14 cellular contexts compared by ENCODE assay signal in the genomic region with DNA sequence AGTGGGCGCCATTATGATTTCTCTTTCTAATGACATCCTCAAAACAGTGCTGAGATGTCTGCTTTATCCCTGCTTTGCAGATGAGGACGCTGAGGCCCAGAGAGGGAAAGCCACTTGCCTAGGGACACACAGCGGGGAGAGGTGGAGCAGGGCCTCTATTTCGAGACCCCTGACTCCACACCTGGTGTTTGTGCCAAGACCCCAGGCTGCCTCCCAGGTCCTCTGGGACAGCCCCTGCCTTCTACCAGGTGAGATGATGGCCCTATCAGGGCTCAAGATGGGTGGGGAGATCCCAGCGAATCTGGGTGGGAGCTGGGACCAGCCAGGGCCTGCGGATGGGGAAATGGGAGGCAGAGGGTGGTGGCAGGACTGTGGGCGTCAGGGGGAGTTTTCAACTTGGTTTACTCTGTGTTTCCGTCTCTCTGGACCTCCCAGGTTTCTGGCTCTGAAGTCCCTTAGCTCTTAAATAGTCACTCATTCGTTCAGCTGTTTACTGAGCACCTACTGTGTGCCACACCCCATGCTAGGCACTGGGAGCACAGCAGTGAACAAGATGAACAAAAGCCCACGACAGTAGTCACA. TPM values are rescaled to one million over a fixed set of nuclear protein-coding genes. Genes with fewer than 3 reads are reported as not detected.
A peak's percentile ranks its signal among the peaks of the same experiment; 100 is the strongest.
DNase-seq lines count a peak whose midpoint lies in the region; ATAC-seq, FAIRE-seq and TF ChIP-seq lines count a peak whose summit lies in the region.
"Had no signal": no experiment of that assay in that cellular context is flagged by ENCODE, and none has a peak within 500 bp of the region (broad histone marks: within the 10 kb centered on the region; RNA-seq: fewer than 3 reads in every experiment).

No MANE protein-coding gene starts in this region.

- no peak for TF ChIP-seq POLR2A in GM12891 (IDR thresholded peaks at IDR 0.05; ENCODE audit: low read depth, low read length)

- intact Hi-C loops in CD14-positive monocyte (cut with micrococcal nuclease) (loop anchor here (5.0 to 10.0 kb wide), 4 partner anchors 35 to 180 kb away; partner anchors contain the start of gene SRC (in 1 of the 2)), ascending aorta (cut with DNase I) (loop anchor here (2.0 to 10.0 kb wide), 3 partner anchors 34 to 188 kb away; no protein-coding TSS in a partner anchor)

- DNase-seq in CD14-positive monocyte (ENCODE audit: low spot score) = no peak
- no peak for DNase-seq in GM12891 (ENCODE audit: insufficient read length, low spot score)
- DNase-seq in ascending aorta (ENCODE audit: low spot score in 2 of 2) = peak in 1 of 2 donors; percentile 59
- DNase-seq in natural killer cell treated with Interleukin-12 subunit alpha and Interleukin-12 subunit beta and Interleukin-15 and Interleukin-18, amount 100 ng/mL, for 72 hours (ENCODE audit: low spot score) = peak; percentile 35
- DNase-seq in HUDEP-2 (lab: John Stamatoyannopoulos, UW; ENCODE audit: unreplicated experiment in 76 of 76) = no peak
- no peak for DNase-seq in caudate nucleus (lab: John Stamatoyannopoulos, UW)
- DNase-seq: head of caudate nucleus; NCI-H1417; NCI-H69; stimulated activated CD4-positive, alpha-beta T cell treated with anti-CD3 and anti-CD28 coated beads, Interleukin-1b, Interleukin-23, amount 100 ng/mL, for 48 hours had no signal

- no peak for TF ChIP-seq CTCF in CD14-positive monocyte (IDR thresholded peaks at IDR 0.05)
- no peak for TF ChIP-seq CTCF in ascending aorta (IDR thresholded peaks at IDR 0.05)

- ATAC-seq in natural killer cell treated with Interleukin-12 subunit alpha and Interleukin-12 subunit beta and Interleukin-15 and Interleukin-18, amount 100 ng/mL, for 72 hours = no peak
- no peak for ATAC-seq in HG03354 (IDR thresholded peaks at IDR 0.05; ENCODE audit: poor library complexity, severe bottlenecking, unreplicated experiment)
- ATAC-seq: GM23338 had no signal

- no peak overlapping the region for H3K4me3 ChIP-seq in ascending aorta
- H3K4me3 ChIP-seq: GM23338, SJSA1 had no signal

- H3K9me3 ChIP-seq in ascending aorta = no peaks in the 10 kb centered on the region
- H3K9me3 ChIP-seq: SJSA1 had no signal

- H3K4me3 Mint-ChIP-seq in CD14-positive monocyte = peak overlapping the region; percentile 38 to 50
- H3K4me3 Mint-ChIP-seq in natural killer cell treated with Interleukin-12 subunit alpha and Interleukin-12 subunit beta and Interleukin-15 and Interleukin-18, amount 100 ng/mL, for 72 hours = peak overlapping the region; percentile 62

- peaks cover 3 to 15% of the 10 kb centered on the region in 2 donors for H3K4me1 ChIP-seq in ascending aorta
- H3K4me1 ChIP-seq: parathyroid adenoma had no signal

- H3K27ac ChIP-seq in ascending aorta = peak overlapping the region; percentile 26 to 36
- no peak overlapping the region for H3K27ac ChIP-seq in caudate nucleus (ENCODE audit: low read depth, low read length)
- H3K27ac ChIP-seq: parathyroid adenoma, SJSA1 had no signal

- peak; percentile 31 for FAIRE-seq in GM12891 (lab: Jason Lieb, UNC)

- peaks cover 41 to 50% of the 10 kb centered on the region in 2 donors for H3K36me3 Mint-ChIP-seq in CD14-positive monocyte
- H3K36me3 Mint-ChIP-seq in natural killer cell treated with Interleukin-12 subunit alpha and Interleukin-12 subunit beta and Interleukin-15 and Interleukin-18, amount 100 ng/mL, for 72 hours = no peaks in the 10 kb centered on the region

- H3K9me3 Mint-ChIP-seq in CD14-positive monocyte = no peaks in the 10 kb centered on the region
- H3K9me3 Mint-ChIP-seq in natural killer cell treated with Interleukin-12 subunit alpha and Interleukin-12 subunit beta and Interleukin-15 and Interleukin-18, amount 100 ng/mL, for 72 hours = no peaks in the 10 kb centered on the region
- H3K9me3 Mint-ChIP-seq: GM23338 had no signal

- peaks cover 6 to 18% (median 14%) of the 10 kb centered on the region in 3 donors for H3K27me3 Mint-ChIP-seq in CD14-positive monocyte (ENCODE audit: low read depth in 3 of 3)
- H3K27me3 Mint-ChIP-seq in natural killer cell treated with Interleukin-12 subunit alpha and Interleukin-12 subunit beta and Interleukin-15 and Interleukin-18, amount 100 ng/mL, for 72 hours = peaks cover 0 to 3% of the 10 kb centered on the region in 2 donors

- H3K27ac Mint-ChIP-seq in CD14-positive monocyte = peak overlapping the region; percentile 54 to 89 (median 75)
- H3K27ac Mint-ChIP-seq in natural killer cell treated with Interleukin-12 subunit alpha and Interleukin-12 subunit beta and Interleukin-15 and Interleukin-18, amount 100 ng/mL, for 72 hours = no peak overlapping the region
- H3K27ac Mint-ChIP-seq: GM23338 had no signal

- peaks cover 58% of the 10 kb centered on the region for H3K4me1 Mint-ChIP-seq in CD14-positive monocyte
- H3K4me1 Mint-ChIP-seq in natural killer cell treated with Interleukin-12 subunit alpha and Interleukin-12 subunit beta and Interleukin-15 and Interleukin-18, amount 100 ng/mL, for 72 hours (ENCODE audit: low read depth in 2 of 2) = peaks cover 6 to 8% of the 10 kb centered on the region in 2 donors

- no peaks in the 10 kb centered on the region for H3K27me3 ChIP-seq in ascending aorta
- H3K27me3 ChIP-seq: SJSA1 had no signal

- peaks cover 19 to 26% of the 10 kb centered on the region in 2 donors for H3K36me3 ChIP-seq in ascending aorta

TF ChIP-seq in GM12891, 5 proteins besides CTCF, POLR2A, EP300 and RAD21:
- no peak for TF ChIP-seq POLR2AphosphoS5 (IDR thresholded peaks at IDR 0.05; ENCODE audit: low read depth, low read length)
- TF ChIP-seq SPI1 (IDR thresholded peaks at IDR 0.05; ENCODE audit: low read depth, low read length) = peak; percentile 39
- TF ChIP-seq POU2F2 (IDR thresholded peaks at IDR 0.05; ENCODE audit: low read depth, low read length) = no peak
- no peak for TF ChIP-seq TAF1 (IDR thresholded peaks at IDR 0.05; ENCODE audit: low read depth, low read length)
- no peak for TF ChIP-seq PAX5 (IDR thresholded peaks at IDR 0.05; ENCODE audit: insufficient read depth, low read length, severe bottlenecking)

RNA-seq across cellular contexts. Expression of gene SRC, which starts 36.7 kb away (rescaled TPM):
- 1 to 10 TPM; 4.9 to 6.8 TPM for polyA plus RNA-seq in CD14-positive monocyte
- polyA plus RNA-seq in GM12891 (2012; ENCODE audit: low read depth, missing spikeins) = 24.6 TPM
- 67.4 TPM for total RNA-seq in ascending aorta
- total RNA-seq in natural killer cell treated with Interleukin-12 subunit alpha and Interleukin-12 subunit beta and Interleukin-15 and Interleukin-18, amount 100 ng/mL, for 72 hours = 1 to 10 TPM; 6.8 to 8.6 TPM

Comparison
In these comparisons a context has a peak if more than half of its experiments do, and no peak if none do; other contexts are left out.
1. H3K27ac Mint-ChIP-seq: peak in CD14-positive monocyte (7 of 7); none in natural killer cell treated with Interleukin-12 subunit alpha and Interleukin-12 subunit beta and Interleukin-15 and Interleukin-18, amount 100 ng/mL, for 72 hours (0 of 2).